In the genomic region with DNA sequence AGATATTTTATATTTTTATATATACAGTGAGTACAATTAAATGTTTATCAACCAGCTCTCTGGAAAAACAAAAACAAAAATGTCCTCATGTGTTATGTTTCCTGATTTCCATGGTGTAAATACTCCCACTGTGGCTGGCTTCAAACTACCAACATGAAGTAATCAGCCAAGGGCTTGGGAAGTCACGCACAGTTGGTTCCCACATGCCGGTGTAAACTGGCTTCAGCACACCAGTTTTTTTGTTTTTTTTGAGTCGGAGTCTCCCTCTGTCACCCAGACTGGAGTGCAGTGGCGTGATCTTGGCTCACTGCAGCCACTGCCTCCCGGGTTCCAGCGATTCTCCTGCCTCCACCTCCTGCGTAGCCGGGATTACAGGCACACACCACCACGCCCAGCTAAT, we compare ENCODE assay signal across 19 cellular contexts. TPM values are rescaled to one million over a fixed set of nuclear protein-coding genes. Genes with fewer than 3 reads are reported as not detected.
DNase-seq lines count a peak whose midpoint lies in the region; ATAC-seq, FAIRE-seq and TF ChIP-seq lines count a peak whose summit lies in the region.
"Had no signal": no experiment of that assay in that cellular context is flagged by ENCODE, and none has a peak within 500 bp of the region (broad histone marks: within the 10 kb centered on the region; RNA-seq: fewer than 3 reads in every experiment).

No MANE protein-coding gene starts in this region.

- TF ChIP-seq CTCF in AG10803 (conservative IDR thresholded peaks at IDR 0.05; ENCODE audit: low read length) = no peak
- TF ChIP-seq CTCF in esophagus squamous epithelium (IDR thresholded peaks at IDR 0.05) = no peak

- no peaks in the 10 kb centered on the region for H3K27me3 Mint-ChIP-seq in T-helper 17 cell
- H3K27me3 Mint-ChIP-seq: progenitor cell of endocrine pancreas had no signal

- H3K4me1 Mint-ChIP-seq in T-helper 17 cell = peaks cover 68% of the 10 kb centered on the region

- H3K4me3 ChIP-seq in AG10803 (ENCODE audit: low read length) (no peak overlapping the region), esophagus squamous epithelium (no peak overlapping the region)
- H3K4me3 ChIP-seq: stomach had no signal

- peaks cover 7 to 83% (median 48%) of the 10 kb centered on the region in 3 donors for H3K4me1 ChIP-seq in esophagus squamous epithelium

- peak overlapping the region; percentile 74 for H3K27ac Mint-ChIP-seq in T-helper 17 cell
- H3K27ac Mint-ChIP-seq: progenitor cell of endocrine pancreas had no signal

- H3K27ac ChIP-seq in esophagus squamous epithelium = peak overlapping the region in 2 of 4 donors; percentile 82 to 86
- H3K27ac ChIP-seq: stomach had no signal

- H3K36me3 Mint-ChIP-seq in T-helper 17 cell (ENCODE audit: low read depth) = peaks cover 2% of the 10 kb centered on the region

- no peaks in the 10 kb centered on the region for H3K27me3 ChIP-seq in esophagus squamous epithelium
- H3K27me3 ChIP-seq: stomach had no signal

- WGBS in esophagus squamous epithelium, 2 donors = 68 to 80% methylated on average over 5 to 9 of the region's 9 CpGs

- TF ChIP-seq POLR2A in esophagus squamous epithelium (IDR thresholded peaks at IDR 0.05) = no peak
- no peak for TF ChIP-seq POLR2A in GM12892 (IDR thresholded peaks at IDR 0.05; ENCODE audit: low read depth, low read length)

- ATAC-seq in T-helper 17 cell (no peak), HG02798 (IDR thresholded peaks at IDR 0.05; ENCODE audit: poor library complexity, unreplicated experiment) (no peak), HG03439 (IDR thresholded peaks at IDR 0.05; ENCODE audit: unreplicated experiment) (no peak)
- ATAC-seq: left colon had no signal

- H3K4me3 Mint-ChIP-seq in T-helper 17 cell = no peak overlapping the region

- H3K36me3 ChIP-seq in esophagus squamous epithelium = no peaks in the 10 kb centered on the region
- H3K36me3 ChIP-seq: stomach had no signal

- peak; percentile 79 for DNase-seq in AG10803 (ENCODE audit: low read depth)
- peak; percentile 67 for DNase-seq in Daoy (ENCODE audit: low read depth)
- no peak for DNase-seq in T-helper 17 cell
- DNase-seq in kidney glomerular epithelial cell (lab: John Stamatoyannopoulos, UW) = peak; percentile 50
- DNase-seq in esophagus squamous epithelium (lab: John Stamatoyannopoulos, UW) = no peak
- no peak for DNase-seq in GM12892 (ENCODE audit: insufficient read length)
- DNase-seq: activated CD4-positive, CD25-positive, alpha-beta regulatory T cell; activated gamma-delta T cell; aorta; DND-41; hippocampal formation; left colon; NCI-H2029 treated with DMSO at 0.1 percent for 48 hours; NCI-H774; stomach had no signal

- no peak for FAIRE-seq in GM12892 (lab: Jason Lieb, UNC)
- FAIRE-seq: HTR-8/SVneo had no signal

- H3K9me3 ChIP-seq in T-helper 17 cell (ENCODE audit: control insufficient read depth, low read length, poor library complexity, severe bottlenecking) (no peaks in the 10 kb centered on the region), esophagus squamous epithelium (no peaks in the 10 kb centered on the region)
- H3K9me3 ChIP-seq: stomach had no signal

- intact Hi-C loops in esophagus squamous epithelium (cut with DNase I) = no loop called here

RNA-seq across cellular contexts. Expression of gene OSBPL3, which starts 11.8 kb away (rescaled TPM):
- 15.5 and 18.3 TPM in 2 replicates for total RNA-seq in Daoy (2014; rRNA removed; shearing (Covaris generic))
- total RNA-seq in T-helper 17 cell (10 to 100 TPM; 54.8 to 54.9 TPM), esophagus squamous epithelium (10 to 100 TPM in 3 of 4 donors, 1 to 10 TPM in 1; 8.9 to 22.6 (median 13.7) TPM)
- 21.6 TPM for polyA plus RNA-seq in GM12892 (2012; ENCODE audit: missing spikeins)

Comparison
In these comparisons a context has a peak if more than half of its experiments do, and no peak if none do; other contexts are left out.
1. DNase-seq: peak in AG10803 (single experiment), Daoy (single experiment) and kidney glomerular epithelial cell (single experiment); none in T-helper 17 cell (0 of 3), esophagus squamous epithelium (single experiment) and GM12892 (single experiment).